Comparison of ENCODE assay signal across 21 cellular contexts in the genomic region with DNA sequence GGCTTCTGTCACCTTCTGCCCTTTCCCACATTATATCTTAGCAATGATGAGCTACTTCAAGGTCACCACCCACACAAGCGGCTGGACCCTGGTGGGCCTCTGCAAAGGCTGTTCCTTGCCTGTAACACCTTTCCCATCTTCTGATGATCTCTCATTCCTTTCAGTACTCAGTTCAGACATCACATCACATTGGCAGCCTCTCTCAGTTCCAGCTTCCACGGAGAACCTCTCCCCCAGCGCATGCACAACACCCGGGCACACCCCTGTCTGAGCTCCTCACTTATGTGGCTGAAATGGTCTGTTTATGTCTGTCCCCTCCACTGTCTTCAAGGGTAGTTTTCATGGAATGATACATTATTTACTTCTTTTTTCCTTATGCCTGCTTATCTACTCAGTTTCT. TPM values are rescaled to one million over a fixed set of nuclear protein-coding genes. Genes with fewer than 3 reads are reported as not detected.
A peak's percentile ranks its signal among the peaks of the same experiment; 100 is the strongest.
DNase-seq lines count a peak whose midpoint lies in the region; ATAC-seq and TF ChIP-seq lines count a peak whose summit lies in the region.
"Had no signal": no experiment of that assay in that cellular context is flagged by ENCODE, and none has a peak within 500 bp of the region (broad histone marks: within the 10 kb centered on the region; RNA-seq: fewer than 3 reads in every experiment).

No MANE protein-coding gene starts in this region.

- no peak overlapping the region for H2AK5ac ChIP-seq in mesenchymal stem cell (ENCODE audit: low read length, severe bottlenecking)

- H3K9ac ChIP-seq in GM23248 (peak overlapping the region; percentile 19; the same call in 1 of the 2 replicates), mesenchymal stem cell (ENCODE audit: low read length) (no peak overlapping the region), skeletal muscle satellite cell (ENCODE audit: low read depth, low read length) (peak overlapping the region; percentile 20)

- H3K36me3 ChIP-seq in GM23248 (ENCODE audit: low read depth): no peaks in the 10 kb centered on the region
- H3K36me3 ChIP-seq in ascending aorta: no peaks in the 10 kb centered on the region
- no peaks in the 10 kb centered on the region for H3K36me3 ChIP-seq in mesenchymal stem cell (ENCODE audit: control insufficient read depth in 1 of 2, insufficient read depth in 2 of 2, low read depth in 1 of 2, low read length in 2 of 2)
- no peaks in the 10 kb centered on the region for H3K36me3 ChIP-seq in skeletal muscle satellite cell (ENCODE audit: insufficient read depth, low read length)
- H3K36me3 ChIP-seq: BE2C had no signal

- TF ChIP-seq CTCF in ascending aorta (IDR thresholded peaks at IDR 0.05): no peak

- peaks cover 77% of the 10 kb centered on the region for H3K4me1 ChIP-seq in GM23248 (ENCODE audit: insufficient read depth)
- H3K4me1 ChIP-seq in ascending aorta: peaks cover 0 to 9% of the 10 kb centered on the region in 2 donors
- peaks cover 2% of the 10 kb centered on the region for H3K4me1 ChIP-seq in mesenchymal stem cell (ENCODE audit: control insufficient read depth, insufficient read depth, low read depth, low read length)
- peaks cover 95% of the 10 kb centered on the region for H3K4me1 ChIP-seq in skeletal muscle satellite cell (ENCODE audit: control insufficient read depth, insufficient read depth, low read length)
- H3K4me1 ChIP-seq: BE2C had no signal

- no peaks in the 10 kb centered on the region for H3K9me2 ChIP-seq in GM23248 (ENCODE audit: insufficient read depth)

- ATAC-seq in HG03045 (IDR thresholded peaks at IDR 0.05; ENCODE audit: unreplicated experiment): no peak
- ATAC-seq in activated naive CD4-positive, alpha-beta T cell treated with anti-CD3 and anti-CD28 coated beads, Interleukin-2, amount 50 U/mL, for 72 hours: no peak
- ATAC-seq: GM23338 had no signal

- H3K4me2 ChIP-seq in GM23248 (ENCODE audit: unreplicated experiment): no peak overlapping the region
- H3K4me2 ChIP-seq in mesenchymal stem cell (ENCODE audit: low read length, poor library complexity, severe bottlenecking): no peak overlapping the region
- H3K4me2 ChIP-seq in skeletal muscle satellite cell (ENCODE audit: low read length): no peak overlapping the region
- H3K4me2 ChIP-seq: GM23338 had no signal

- WGBS in GM23248 (ENCODE audit: low coverage in 1 of 2, low lambda C conversion rate in 2 of 2, missing lambda C conversion rate in 2 of 2), 2 experiments: 93 to 100% methylated on average over 4 of the region's 4 CpGs
- over 99% methylated on average over 4 of the region's 4 CpGs for WGBS in mesenchymal stem cell

- intact Hi-C loops in ascending aorta (cut with DNase I): loop anchor here (10.0 kb wide), 1 partner anchor 479 kb away; a partner anchor contains a TSS

- no peaks in the 10 kb centered on the region for H3K79me2 ChIP-seq in GM23248 (ENCODE audit: insufficient read depth)

- peak overlapping the region in 1 of 2 experiments; percentile 35 for H3K4ac ChIP-seq in mesenchymal stem cell (ENCODE audit: low read depth in 1 of 2, low read length in 2 of 2)

- H3K9me3 ChIP-seq in GM23248 (ENCODE audit: low read depth): no peaks in the 10 kb centered on the region
- no peaks in the 10 kb centered on the region for H3K9me3 ChIP-seq in ascending aorta
- H3K9me3 ChIP-seq in mesenchymal stem cell (ENCODE audit: control insufficient read depth, low read length): no peaks in the 10 kb centered on the region
- no peaks in the 10 kb centered on the region for H3K9me3 ChIP-seq in skeletal muscle satellite cell (replicated peaks; ENCODE audit: low read length)
- H3K9me3 ChIP-seq: BE2C, Caco-2 had no signal

- no peak overlapping the region for H3K23ac ChIP-seq in mesenchymal stem cell (ENCODE audit: low read length in 2 of 2)

- H3F3A ChIP-seq in GM23248 (ENCODE audit: insufficient read depth): peaks cover 89% of the 10 kb centered on the region

- no peak overlapping the region for H2BK5ac ChIP-seq in mesenchymal stem cell (ENCODE audit: low read depth, low read length, poor library complexity, severe bottlenecking)

- H3K9me3 Mint-ChIP-seq in activated naive CD4-positive, alpha-beta T cell treated with anti-CD3 and anti-CD28 coated beads, Interleukin-2, amount 50 U/mL, for 72 hours: peaks cover 4 to 7% of the 10 kb centered on the region in 2 donors
- H3K9me3 Mint-ChIP-seq: CD4-positive, alpha-beta T cell; GM23338 had no signal

- no peaks in the 10 kb centered on the region for H3K27me3 ChIP-seq in GM23248 (replicated peaks; ENCODE audit: insufficient read depth)
- H3K27me3 ChIP-seq in ascending aorta: no peaks in the 10 kb centered on the region
- peaks cover 0 to 14% of the 10 kb centered on the region in 2 experiments for H3K27me3 ChIP-seq in mesenchymal stem cell (ENCODE audit: control insufficient read depth in 1 of 2, insufficient read depth in 1 of 2, low read length in 2 of 2)
- H3K27me3 ChIP-seq in skeletal muscle satellite cell (ENCODE audit: control insufficient read depth, insufficient read depth, low read length): no peaks in the 10 kb centered on the region
- H3K27me3 ChIP-seq: BE2C had no signal

- H3K4me3 ChIP-seq in GM23248: no peak overlapping the region
- no peak overlapping the region for H3K4me3 ChIP-seq in ascending aorta
- no peak overlapping the region for H3K4me3 ChIP-seq in mesenchymal stem cell (ENCODE audit: insufficient read depth in 1 of 2, low read depth in 1 of 2, low read length in 2 of 2)
- no peak overlapping the region for H3K4me3 ChIP-seq in skeletal muscle satellite cell (ENCODE audit: low read length)
- H3K4me3 ChIP-seq: GM23338 had no signal

- no peak overlapping the region for H4K8ac ChIP-seq in mesenchymal stem cell (ENCODE audit: low read length)

- DNase-seq in GM23248 (no peak), ascending aorta (ENCODE audit: low spot score in 2 of 2) (no peak), mesenchymal stem cell (no peak), DMS53 (lab: John Stamatoyannopoulos, UW) (no peak), SKM-1 treated with dmso at 0.1 percent for 144 hours (lab: John Stamatoyannopoulos, UW; ENCODE audit: unreplicated experiment) (no peak)
- DNase-seq in activated naive CD4-positive, alpha-beta T cell treated with anti-CD3 and anti-CD28 coated beads, Interleukin-2, amount 50 U/mL, for 72 hours (ENCODE audit: low spot score in 2 of 2): no peak
- DNase-seq: ACHN; BE2C; Caco-2; CD4-positive, alpha-beta T cell; DMS153; DMS79 treated with DMSO at 0.1 percent for 48 hours; GF-D8; HCEC 1CT; KBM-7 had no signal

- peak overlapping the region; percentile 31 for H2BK15ac ChIP-seq in mesenchymal stem cell (ENCODE audit: low read depth, poor library complexity, severe bottlenecking)

- peak overlapping the region in 1 of 2 experiments; percentile 35 for H3K18ac ChIP-seq in mesenchymal stem cell (ENCODE audit: low read depth in 1 of 2, low read length in 2 of 2)

- peak overlapping the region; percentile 7 for H2BK120ac ChIP-seq in mesenchymal stem cell (ENCODE audit: low read depth, low read length)

- H2AFZ ChIP-seq in GM23248: no peak overlapping the region
- H2AFZ ChIP-seq in mesenchymal stem cell (ENCODE audit: low read depth, low read length): no peak overlapping the region
- H2AFZ ChIP-seq: GM23338 had no signal

- no peaks in the 10 kb centered on the region for H3K79me1 ChIP-seq in mesenchymal stem cell (replicated peaks; ENCODE audit: low read length, poor library complexity, severe bottlenecking)

- no peak overlapping the region for H4K91ac ChIP-seq in mesenchymal stem cell (ENCODE audit: low read length)

- no peak overlapping the region for H3K14ac ChIP-seq in mesenchymal stem cell (ENCODE audit: low read length in 2 of 2)

- H3K27ac ChIP-seq in GM23248: peak overlapping the region; percentile 98
- peak overlapping the region; percentile 52 to 61 for H3K27ac ChIP-seq in ascending aorta
- no peak overlapping the region for H3K27ac ChIP-seq in mesenchymal stem cell (ENCODE audit: low read length, poor library complexity, severe bottlenecking)
- H3K27ac ChIP-seq: C4-2B had no signal

- peak overlapping the region; percentile 40 to 45 for H2BK12ac ChIP-seq in mesenchymal stem cell (ENCODE audit: low read length in 2 of 2)

- in situ Hi-C loops in GM23248 (cut with MboI): no loop called here

- no peaks in the 10 kb centered on the region for H3K36me3 Mint-ChIP-seq in activated naive CD4-positive, alpha-beta T cell treated with anti-CD3 and anti-CD28 coated beads, Interleukin-2, amount 50 U/mL, for 72 hours
- H3K36me3 Mint-ChIP-seq: IgD-negative memory B cell had no signal

- H4K20me1 ChIP-seq in GM23248 (ENCODE audit: insufficient read depth): no peaks in the 10 kb centered on the region

- no peak overlapping the region for H3K27ac Mint-ChIP-seq in activated naive CD4-positive, alpha-beta T cell treated with anti-CD3 and anti-CD28 coated beads, Interleukin-2, amount 50 U/mL, for 72 hours
- H3K27ac Mint-ChIP-seq: CD4-positive, alpha-beta T cell; GM23338; IgD-negative memory B cell had no signal

RNA-seq across cellular contexts. Expression of a gene that starts 6.5 kb away (rescaled TPM):
- 59.8 and 66.6 TPM in 2 replicates for total RNA-seq in GM23248 (2014; rRNA removed; shearing (Covaris generic))
- 39.8 and 40.0 TPM in 2 replicates for polyA plus RNA-seq in GM23248 (2016; fragmentation: Nextera tagmentation; extraction: Ambion mirVana)
- total RNA-seq in ascending aorta: 12.2 TPM
- polyA plus RNA-seq in mesenchymal stem cell (2013, experiment 1 of 2): 213 TPM
- 208 TPM for polyA plus RNA-seq in mesenchymal stem cell (2013, experiment 2 of 2)
- total RNA-seq in skeletal muscle satellite cell (2012; rRNA removed): 93.0 and 119 TPM in 2 replicates
- not detected for total RNA-seq in activated naive CD4-positive, alpha-beta T cell treated with anti-CD3 and anti-CD28 coated beads, Interleukin-2, amount 50 U/mL, for 72 hours
- total RNA-seq: A172 had no signal

Comparison
In these comparisons a context has a peak if more than half of its experiments do, and no peak if none do; other contexts are left out.
1. RNA of a gene that starts 6.5 kb away (total RNA-seq): 59.8 to 66.6 TPM in GM23248 and 12.2 TPM in ascending aorta (single experiment); not detected in activated naive CD4-positive, alpha-beta T cell treated with anti-CD3 and anti-CD28 coated beads, Interleukin-2, amount 50 U/mL, for 72 hours; every median in the first group is over 10 times any median in the second.